Comparison of ENCODE assay signal across 2 cellular contexts in the genomic region with DNA sequence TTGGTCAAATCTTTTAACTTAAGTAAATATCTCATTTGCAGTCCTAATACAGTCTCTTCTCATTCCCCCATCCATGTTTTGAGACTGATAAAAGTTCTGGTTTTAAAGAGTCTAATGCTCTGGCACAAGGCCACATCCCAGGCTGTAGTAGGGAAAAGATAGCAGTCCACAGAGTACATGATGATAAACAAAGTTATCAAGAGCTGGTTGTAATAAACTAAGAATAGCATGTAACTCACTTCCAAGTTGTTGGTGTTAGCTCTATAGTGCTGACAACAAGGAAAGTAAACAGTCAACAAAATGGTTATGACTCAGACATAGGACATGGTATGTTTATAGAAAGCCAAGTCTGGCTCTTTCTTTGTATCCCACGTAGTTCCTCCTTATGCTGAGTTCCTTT.
TF ChIP-seq lines count a peak whose summit lies in the region.

No MANE protein-coding gene starts in this region.

TF ChIP-seq in GM23338, 12 proteins besides CTCF, POLR2A, EP300 and RAD21:
- no peak for TF ChIP-seq REST (IDR thresholded peaks at IDR 0.05; ENCODE audit: unreplicated experiment)
- TF ChIP-seq EZH2 (IDR thresholded peaks at IDR 0.05; ENCODE audit: low read depth, unreplicated experiment) = no peak

TF ChIP-seq in WTC11, 78 proteins besides CTCF, POLR2A, EP300 and RAD21:
- TF ChIP-seq SOX15 (CRISPR knock-in tag; IDR thresholded peaks at IDR 0.05) = no peak
- no peak for TF ChIP-seq SMAD4 (CRISPR knock-in tag; IDR thresholded peaks at IDR 0.05)
- TF ChIP-seq, protein P1, sequence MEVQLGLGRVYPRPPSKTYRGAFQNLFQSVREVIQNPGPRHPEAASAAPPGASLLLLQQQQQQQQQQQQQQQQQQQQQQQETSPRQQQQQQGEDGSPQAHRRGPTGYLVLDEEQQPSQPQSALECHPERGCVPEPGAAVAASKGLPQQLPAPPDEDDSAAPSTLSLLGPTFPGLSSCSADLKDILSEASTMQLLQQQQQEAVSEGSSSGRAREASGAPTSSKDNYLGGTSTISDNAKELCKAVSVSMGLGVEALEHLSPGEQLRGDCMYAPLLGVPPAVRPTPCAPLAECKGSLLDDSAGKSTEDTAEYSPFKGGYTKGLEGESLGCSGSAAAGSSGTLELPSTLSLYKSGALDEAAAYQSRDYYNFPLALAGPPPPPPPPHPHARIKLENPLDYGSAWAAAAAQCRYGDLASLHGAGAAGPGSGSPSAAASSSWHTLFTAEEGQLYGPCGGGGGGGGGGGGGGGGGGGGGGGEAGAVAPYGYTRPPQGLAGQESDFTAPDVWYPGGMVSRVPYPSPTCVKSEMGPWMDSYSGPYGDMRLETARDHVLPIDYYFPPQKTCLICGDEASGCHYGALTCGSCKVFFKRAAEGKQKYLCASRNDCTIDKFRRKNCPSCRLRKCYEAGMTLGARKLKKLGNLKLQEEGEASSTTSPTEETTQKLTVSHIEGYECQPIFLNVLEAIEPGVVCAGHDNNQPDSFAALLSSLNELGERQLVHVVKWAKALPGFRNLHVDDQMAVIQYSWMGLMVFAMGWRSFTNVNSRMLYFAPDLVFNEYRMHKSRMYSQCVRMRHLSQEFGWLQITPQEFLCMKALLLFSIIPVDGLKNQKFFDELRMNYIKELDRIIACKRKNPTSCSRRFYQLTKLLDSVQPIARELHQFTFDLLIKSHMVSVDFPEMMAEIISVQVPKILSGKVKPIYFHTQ (CRISPR knock-in tag; IDR thresholded peaks at IDR 0.05) = no peak
- TF ChIP-seq ELF4 (CRISPR knock-in tag; IDR thresholded peaks at IDR 0.05; ENCODE audit: low read depth) = no peak
- no peak for TF ChIP-seq TCF7 (CRISPR knock-in tag; IDR thresholded peaks at IDR 0.05; ENCODE audit: low read depth)
- TF ChIP-seq, protein P2, sequence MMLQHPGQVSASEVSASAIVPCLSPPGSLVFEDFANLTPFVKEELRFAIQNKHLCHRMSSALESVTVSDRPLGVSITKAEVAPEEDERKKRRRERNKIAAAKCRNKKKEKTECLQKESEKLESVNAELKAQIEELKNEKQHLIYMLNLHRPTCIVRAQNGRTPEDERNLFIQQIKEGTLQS (CRISPR knock-in tag; conservative IDR thresholded peaks at IDR 0.05) = no peak
- no peak for TF ChIP-seq ZNF423 (CRISPR knock-in tag; IDR thresholded peaks at IDR 0.05)
- TF ChIP-seq RORB (CRISPR knock-in tag; IDR thresholded peaks at IDR 0.05) = no peak
- no peak for TF ChIP-seq ATF1 (CRISPR knock-in tag; IDR thresholded peaks at IDR 0.05)
- no peak for TF ChIP-seq FOXJ3 (CRISPR knock-in tag; IDR thresholded peaks at IDR 0.05; ENCODE audit: borderline replicate concordance)
- TF ChIP-seq SP1 (CRISPR knock-in tag; conservative IDR thresholded peaks at IDR 0.05) = no peak
- no peak for TF ChIP-seq GABPB1 (CRISPR knock-in tag; IDR thresholded peaks at IDR 0.05)
- TF ChIP-seq, protein P3, sequence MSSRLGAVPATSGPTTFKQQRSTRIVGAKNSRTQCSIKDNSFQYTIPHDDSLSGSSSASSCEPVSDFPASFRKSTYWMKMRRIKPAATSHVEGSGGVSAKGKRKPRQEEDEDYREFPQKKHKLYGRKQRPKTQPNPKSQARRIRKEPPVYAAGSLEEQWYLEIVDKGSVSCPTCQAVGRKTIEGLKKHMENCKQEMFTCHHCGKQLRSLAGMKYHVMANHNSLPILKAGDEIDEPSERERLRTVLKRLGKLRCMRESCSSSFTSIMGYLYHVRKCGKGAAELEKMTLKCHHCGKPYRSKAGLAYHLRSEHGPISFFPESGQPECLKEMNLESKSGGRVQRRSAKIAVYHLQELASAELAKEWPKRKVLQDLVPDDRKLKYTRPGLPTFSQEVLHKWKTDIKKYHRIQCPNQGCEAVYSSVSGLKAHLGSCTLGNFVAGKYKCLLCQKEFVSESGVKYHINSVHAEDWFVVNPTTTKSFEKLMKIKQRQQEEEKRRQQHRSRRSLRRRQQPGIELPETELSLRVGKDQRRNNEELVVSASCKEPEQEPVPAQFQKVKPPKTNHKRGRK (CRISPR knock-in tag; IDR thresholded peaks at IDR 0.05; ENCODE audit: borderline replicate concordance) = no peak
- no peak for TF ChIP-seq MYBL2 (CRISPR knock-in tag; IDR thresholded peaks at IDR 0.05)
- no peak for TF ChIP-seq JAZF1 (CRISPR knock-in tag; IDR thresholded peaks at IDR 0.05)
- TF ChIP-seq, protein P4, sequence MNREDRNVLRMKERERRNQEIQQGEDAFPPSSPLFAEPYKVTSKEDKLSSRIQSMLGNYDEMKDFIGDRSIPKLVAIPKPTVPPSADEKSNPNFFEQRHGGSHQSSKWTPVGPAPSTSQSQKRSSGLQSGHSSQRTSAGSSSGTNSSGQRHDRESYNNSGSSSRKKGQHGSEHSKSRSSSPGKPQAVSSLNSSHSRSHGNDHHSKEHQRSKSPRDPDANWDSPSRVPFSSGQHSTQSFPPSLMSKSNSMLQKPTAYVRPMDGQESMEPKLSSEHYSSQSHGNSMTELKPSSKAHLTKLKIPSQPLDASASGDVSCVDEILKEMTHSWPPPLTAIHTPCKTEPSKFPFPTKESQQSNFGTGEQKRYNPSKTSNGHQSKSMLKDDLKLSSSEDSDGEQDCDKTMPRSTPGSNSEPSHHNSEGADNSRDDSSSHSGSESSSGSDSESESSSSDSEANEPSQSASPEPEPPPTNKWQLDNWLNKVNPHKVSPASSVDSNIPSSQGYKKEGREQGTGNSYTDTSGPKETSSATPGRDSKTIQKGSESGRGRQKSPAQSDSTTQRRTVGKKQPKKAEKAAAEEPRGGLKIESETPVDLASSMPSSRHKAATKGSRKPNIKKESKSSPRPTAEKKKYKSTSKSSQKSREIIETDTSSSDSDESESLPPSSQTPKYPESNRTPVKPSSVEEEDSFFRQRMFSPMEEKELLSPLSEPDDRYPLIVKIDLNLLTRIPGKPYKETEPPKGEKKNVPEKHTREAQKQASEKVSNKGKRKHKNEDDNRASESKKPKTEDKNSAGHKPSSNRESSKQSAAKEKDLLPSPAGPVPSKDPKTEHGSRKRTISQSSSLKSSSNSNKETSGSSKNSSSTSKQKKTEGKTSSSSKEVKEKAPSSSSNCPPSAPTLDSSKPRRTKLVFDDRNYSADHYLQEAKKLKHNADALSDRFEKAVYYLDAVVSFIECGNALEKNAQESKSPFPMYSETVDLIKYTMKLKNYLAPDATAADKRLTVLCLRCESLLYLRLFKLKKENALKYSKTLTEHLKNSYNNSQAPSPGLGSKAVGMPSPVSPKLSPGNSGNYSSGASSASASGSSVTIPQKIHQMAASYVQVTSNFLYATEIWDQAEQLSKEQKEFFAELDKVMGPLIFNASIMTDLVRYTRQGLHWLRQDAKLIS (CRISPR knock-in tag; IDR thresholded peaks at IDR 0.05; ENCODE audit: borderline replicate concordance) = no peak
- no peak for TF ChIP-seq GTF2I (CRISPR knock-in tag; conservative IDR thresholded peaks at IDR 0.05)
- no peak for TF ChIP-seq E2F4 (CRISPR knock-in tag; IDR thresholded peaks at IDR 0.05; ENCODE audit: borderline replicate concordance, low read depth)
